19 cellular contexts compared by ENCODE assay signal in genomic region chr9:135047026-135047350, GRCh38. TPM values are rescaled to one million over a fixed set of nuclear protein-coding genes. Genes with fewer than 3 reads are reported as not detected.
DNase-seq lines count a peak whose midpoint lies in the region; ATAC-seq and TF ChIP-seq lines count a peak whose summit lies in the region.
"Had no signal": no experiment of that assay in that cellular context is flagged by ENCODE, and none has a peak within 500 bp of the region (broad histone marks: within the 10 kb centered on the region; RNA-seq: fewer than 3 reads in every experiment).

No MANE protein-coding gene starts in this region.

- TF ChIP-seq POLR2A in NB4 (IDR thresholded peaks at IDR 0.05; ENCODE audit: extremely low read depth, insufficient read length), result no peak
- no peak for TF ChIP-seq POLR2A in vagina (IDR thresholded peaks at IDR 0.05)

- POLR2A ChIA-PET in PC-3 (lab: Charles Lee; ENCODE audit: unreplicated experiment), result no interaction called here

- no peaks in the 10 kb centered on the region for H3K9me3 ChIP-seq in osteoblast (ENCODE audit: low read depth, low read length)
- no peaks in the 10 kb centered on the region for H3K9me3 ChIP-seq in vagina
- no peaks in the 10 kb centered on the region for H3K9me3 ChIP-seq in PC-3 (ENCODE audit: low read length)

- H2AFZ ChIP-seq in osteoblast (ENCODE audit: low read length) (no peak overlapping the region), PC-3 (ENCODE audit: low read length) (no peak overlapping the region)

- TF ChIP-seq CTCF in NB4 (IDR thresholded peaks at IDR 0.05; ENCODE audit: low read depth, low read length), result no peak
- no peak for TF ChIP-seq CTCF in coronary artery (IDR thresholded peaks at IDR 0.05)
- TF ChIP-seq CTCF in osteoblast (IDR thresholded peaks at IDR 0.05; ENCODE audit: extremely low read depth, low read depth, low read length), result no peak
- no peak for TF ChIP-seq CTCF in vagina (IDR thresholded peaks at IDR 0.05)
- TF ChIP-seq CTCF in PC-3 (conservative IDR thresholded peaks at IDR 0.05; ENCODE audit: low read depth, low read length), result no peak

- H3K27ac ChIP-seq in coronary artery (no peak overlapping the region), osteoblast (ENCODE audit: low read depth, low read length) (no peak overlapping the region), vagina (no peak overlapping the region), PC-3 (ENCODE audit: low read length) (no peak overlapping the region)
- H3K27ac ChIP-seq: SK-N-MC had no signal

- CTCF ChIA-PET in PC-3 (lab: Charles Lee), result no interaction called here

- no peak for ATAC-seq in PC-3

- H3F3A ChIP-seq in PC-3 (ENCODE audit: low read length, unreplicated experiment), result no peaks in the 10 kb centered on the region

- H3K36me3 ChIP-seq in osteoblast (ENCODE audit: insufficient read depth, low read length), result no peaks in the 10 kb centered on the region
- no peaks in the 10 kb centered on the region for H3K36me3 ChIP-seq in vagina
- H3K36me3 ChIP-seq in PC-3 (ENCODE audit: low read depth, low read length), result no peaks in the 10 kb centered on the region

- peak; percentile 53 for DNase-seq in NB4 (ENCODE audit: low read depth)
- DNase-seq in coronary artery (ENCODE audit: low spot score), result peak; percentile 64
- peak; percentile 47 for DNase-seq in osteoblast (ENCODE audit: insufficient read length, low spot score, missing footprints)
- peak; percentile 69 to 90 for DNase-seq in vagina (ENCODE audit: extremely low spot score in 2 of 2)
- DNase-seq in PC-3, result no peak
- no peak for DNase-seq in HPDE6-E6E7 (ENCODE audit: extremely low spot score)
- no peak for DNase-seq in mucosa of gallbladder (ENCODE audit: low spot score)
- DNase-seq: AML-193, HFFc6, MM.1S, NCI-H1105 treated with DMSO at 0.1 percent for 48 hours, NCI-H1694, NCI-H2227 treated with DMSO at 0.1 percent for 48 hours, NCI-H510A treated with DMSO at 0.1 percent for 48 hours, NCI-H774, SHP77 had no signal

- H3K4me3 ChIP-seq in NB4 (ENCODE audit: low read depth, low read length), result no peak overlapping the region
- no peak overlapping the region for H3K4me3 ChIP-seq in coronary artery
- H3K4me3 ChIP-seq in osteoblast (ENCODE audit: insufficient read depth, low read length), result no peak overlapping the region
- no peak overlapping the region for H3K4me3 ChIP-seq in vagina
- H3K4me3 ChIP-seq in PC-3 (ENCODE audit: low read length), result no peak overlapping the region
- H3K4me3 ChIP-seq: SK-N-MC had no signal

- H3K79me2 ChIP-seq in osteoblast (ENCODE audit: insufficient read depth, low read length) (no peaks in the 10 kb centered on the region), PC-3 (ENCODE audit: low read length) (no peaks in the 10 kb centered on the region)

- no peak overlapping the region for H3K9ac ChIP-seq in PC-3 (ENCODE audit: low read length)

- no TSS peak for BruUV-seq in PC-3 (replicated peaks; lab: Mats Ljungman, UMichigan)

- no peaks in the 10 kb centered on the region for H3K27me3 ChIP-seq in osteoblast (ENCODE audit: insufficient read depth, low read length)
- H3K27me3 ChIP-seq in vagina, result no peaks in the 10 kb centered on the region
- no peaks in the 10 kb centered on the region; the same call in 1 of the 2 replicates for H3K27me3 ChIP-seq in PC-3 (ENCODE audit: low read length)

- H3K9me2 ChIP-seq in PC-3 (replicated peaks; ENCODE audit: low read length), result no peaks in the 10 kb centered on the region

- no peak overlapping the region for H3K4me2 ChIP-seq in osteoblast (ENCODE audit: insufficient read depth, low read length)
- H3K4me2 ChIP-seq in PC-3 (ENCODE audit: low read length), result no peak overlapping the region

- H4K20me1 ChIP-seq in osteoblast (ENCODE audit: insufficient read depth, low read length) (no peaks in the 10 kb centered on the region), PC-3 (ENCODE audit: low read length) (no peaks in the 10 kb centered on the region)

- intact Hi-C loops in vagina (cut with DNase I) (no loop called here), PC-3 (cut with micrococcal nuclease) (no loop called here)

- H3K4me1 ChIP-seq in osteoblast (ENCODE audit: insufficient read depth, low read length) (no peaks in the 10 kb centered on the region), vagina (no peaks in the 10 kb centered on the region), PC-3 (ENCODE audit: insufficient read depth, low read length) (no peaks in the 10 kb centered on the region)

RNA-seq across cellular contexts. Expression of gene OLFM1, which starts 40.5 kb away (rescaled TPM):
- total RNA-seq in osteoblast (under 0.01 and 0.29 TPM in 2 replicates), vagina (39.0 TPM), PC-3 (2014; rRNA removed) (0.44 TPM in 1 of 2 replicates, not detected in the other), mucosa of gallbladder (13.4 TPM)
- total RNA-seq: LHCN-M2, OCI-LY7 had no signal

Comparison
In these comparisons a context has a peak if more than half of its experiments do, and no peak if none do; other contexts are left out.
1. DNase-seq: peak in NB4 (single experiment), coronary artery (single experiment), osteoblast (single experiment) and vagina (2 of 2); none in PC-3 (single experiment), HPDE6-E6E7 (single experiment) and mucosa of gallbladder (single experiment).